In genomic region chr1:222641269-222641948, GRCh38 we compare ENCODE assay signal across 19 cellular contexts. TPM values are rescaled to one million over a fixed set of nuclear protein-coding genes. Genes with fewer than 3 reads are reported as not detected.
A peak's percentile ranks its signal among the peaks of the same experiment; 100 is the strongest.
DNase-seq lines count a peak whose midpoint lies in the region; ATAC-seq, FAIRE-seq and TF ChIP-seq lines count a peak whose summit lies in the region.
"Had no signal": no experiment of that assay in that cellular context is flagged by ENCODE, and none has a peak within 500 bp of the region (broad histone marks: within the 10 kb centered on the region; RNA-seq: fewer than 3 reads in every experiment).

No MANE protein-coding gene starts in this region.

- H3K36me3 ChIP-seq in bronchial epithelial cell (ENCODE audit: control insufficient read depth, insufficient read depth, low read length) (no peaks in the 10 kb centered on the region), right lobe of liver (peaks cover 0 to 8% (median 3%) of the 10 kb centered on the region in 4 donors)

- no peaks in the 10 kb centered on the region for H3K27me3 Mint-ChIP-seq in activated naive CD8-positive, alpha-beta T cell
- H3K27me3 Mint-ChIP-seq in activated naive CD8-positive, alpha-beta T cell treated with anti-CD3 and anti-CD28 coated beads for 36 hours: no peaks in the 10 kb centered on the region

- no peak for DNase-seq in activated naive CD8-positive, alpha-beta T cell treated with anti-CD3 and anti-CD28 coated beads for 36 hours
- DNase-seq in NCI-H69 (lab: John Stamatoyannopoulos, UW) (peak; percentile 25), bronchial epithelial cell (ENCODE audit: low read depth) (peak; percentile 13), right lobe of liver (no peak)
- DNase-seq in stimulated activated effector memory CD8-positive, alpha-beta T cell treated with anti-CD3 and anti-CD28 coated beads, Interleukin-12 subunit alpha, Interleukin-12 subunit beta, amount 100 ng/mL, for 72 hours (ENCODE audit: low spot score in 2 of 2): no peak
- DNase-seq: C1 segment of cervical spinal cord, Caco-2, DMS53, KBM-7, NCI-H1092 treated with DMSO at 0.1 percent for 48 hours, NCI-H1694, NCI-H446, NCI-H774, SK-N-SH had no signal

- H3K4me3 ChIP-seq in bronchial epithelial cell (ENCODE audit: low read depth, low read length) (no peak overlapping the region), right lobe of liver (no peak overlapping the region)
- H3K4me3 ChIP-seq: HAP-1 had no signal

- no peaks in the 10 kb centered on the region for H3K9me3 ChIP-seq in right lobe of liver
- H3K9me3 ChIP-seq: Caco-2, HAP-1 had no signal

- peaks cover 29% of the 10 kb centered on the region for H3K4me1 Mint-ChIP-seq in activated naive CD8-positive, alpha-beta T cell (ENCODE audit: low read depth)
- peaks cover 23% of the 10 kb centered on the region for H3K4me1 Mint-ChIP-seq in activated naive CD8-positive, alpha-beta T cell treated with anti-CD3 and anti-CD28 coated beads for 36 hours
- peaks cover 14% of the 10 kb centered on the region for H3K4me1 Mint-ChIP-seq in stimulated activated effector memory CD8-positive, alpha-beta T cell treated with anti-CD3 and anti-CD28 coated beads, Interleukin-12 subunit alpha, Interleukin-12 subunit beta, amount 100 ng/mL, for 72 hours

- FAIRE-seq in bronchial epithelial cell (lab: Jason Lieb, UNC): no peak

- no peak overlapping the region for H3K27ac ChIP-seq in right lobe of liver
- H3K27ac ChIP-seq: HL-60 had no signal

- H3K4me3 Mint-ChIP-seq in activated naive CD8-positive, alpha-beta T cell: no peak overlapping the region
- no peak overlapping the region for H3K4me3 Mint-ChIP-seq in activated naive CD8-positive, alpha-beta T cell treated with anti-CD3 and anti-CD28 coated beads for 36 hours
- H3K4me3 Mint-ChIP-seq in stimulated activated effector memory CD8-positive, alpha-beta T cell treated with anti-CD3 and anti-CD28 coated beads, Interleukin-12 subunit alpha, Interleukin-12 subunit beta, amount 100 ng/mL, for 72 hours: no peak overlapping the region

- 83% methylated on average over 5 of the region's 5 CpGs for WGBS in right lobe of liver (ENCODE audit: insufficient coverage, low coverage, low lambda C conversion rate, missing lambda C conversion rate)

- no peaks in the 10 kb centered on the region for H3K9me3 Mint-ChIP-seq in activated naive CD8-positive, alpha-beta T cell (ENCODE audit: low read depth)
- no peaks in the 10 kb centered on the region for H3K9me3 Mint-ChIP-seq in activated naive CD8-positive, alpha-beta T cell treated with anti-CD3 and anti-CD28 coated beads for 36 hours
- no peaks in the 10 kb centered on the region for H3K9me3 Mint-ChIP-seq in stimulated activated effector memory CD8-positive, alpha-beta T cell treated with anti-CD3 and anti-CD28 coated beads, Interleukin-12 subunit alpha, Interleukin-12 subunit beta, amount 100 ng/mL, for 72 hours

- H3K27me3 ChIP-seq in bronchial epithelial cell (ENCODE audit: control insufficient read depth, insufficient read depth, low read length) (no peaks in the 10 kb centered on the region), right lobe of liver (no peaks in the 10 kb centered on the region)

- peaks cover 12% of the 10 kb centered on the region for H3K36me3 Mint-ChIP-seq in activated naive CD8-positive, alpha-beta T cell
- peaks cover 12% of the 10 kb centered on the region for H3K36me3 Mint-ChIP-seq in activated naive CD8-positive, alpha-beta T cell treated with anti-CD3 and anti-CD28 coated beads for 36 hours
- H3K36me3 Mint-ChIP-seq in stimulated activated effector memory CD8-positive, alpha-beta T cell treated with anti-CD3 and anti-CD28 coated beads, Interleukin-12 subunit alpha, Interleukin-12 subunit beta, amount 100 ng/mL, for 72 hours: peaks cover 48% of the 10 kb centered on the region

- H3K4me1 ChIP-seq in right lobe of liver: peaks cover 0 to 8% (median 0%) of the 10 kb centered on the region in 4 donors

- H3K27ac Mint-ChIP-seq in activated naive CD8-positive, alpha-beta T cell: peak overlapping the region; percentile 65
- H3K27ac Mint-ChIP-seq in activated naive CD8-positive, alpha-beta T cell treated with anti-CD3 and anti-CD28 coated beads for 36 hours: no peak overlapping the region
- H3K27ac Mint-ChIP-seq in stimulated activated effector memory CD8-positive, alpha-beta T cell treated with anti-CD3 and anti-CD28 coated beads, Interleukin-12 subunit alpha, Interleukin-12 subunit beta, amount 100 ng/mL, for 72 hours: no peak overlapping the region

- no peak for TF ChIP-seq CTCF in bronchial epithelial cell (IDR thresholded peaks at IDR 0.05; ENCODE audit: insufficient read depth, low read length, severe bottlenecking)
- TF ChIP-seq CTCF in right lobe of liver (IDR thresholded peaks at IDR 0.05): no peak

- TF ChIP-seq POLR2A in right lobe of liver (IDR thresholded peaks at IDR 0.05): no peak

- no peak for ATAC-seq in right lobe of liver
- ATAC-seq in GM18519 (IDR thresholded peaks at IDR 0.05; ENCODE audit: low FRiP score, unreplicated experiment): no peak
- no peak for ATAC-seq in stimulated activated effector memory CD8-positive, alpha-beta T cell treated with anti-CD3 and anti-CD28 coated beads, Interleukin-12 subunit alpha, Interleukin-12 subunit beta, amount 100 ng/mL, for 72 hours
- ATAC-seq in HG02870 (IDR thresholded peaks at IDR 0.05; ENCODE audit: unreplicated experiment): no peak

- intact Hi-C loops in right lobe of liver (cut with DNase I): no loop called here

RNA-seq across cellular contexts. Expression of gene MIA3, which starts 23.5 kb away (rescaled TPM):
- 10 to 100 TPM; 46.8 to 48.6 TPM for total RNA-seq in activated naive CD8-positive, alpha-beta T cell treated with anti-CD3 and anti-CD28 coated beads for 36 hours
- total RNA-seq in bronchial epithelial cell (30.3 and 36.0 TPM in 2 replicates), right lobe of liver (10 to 100 TPM; 40.6 to 89.6 (median 60.6) TPM)

RNA-seq across cellular contexts. Expression of gene TAF1A, which starts 51.7 kb away (rescaled TPM):
- total RNA-seq in activated naive CD8-positive, alpha-beta T cell treated with anti-CD3 and anti-CD28 coated beads for 36 hours: 10 to 100 TPM; 20.3 to 23.1 TPM
- total RNA-seq in bronchial epithelial cell (11.6 and 14.5 TPM in 2 replicates), right lobe of liver (1 to 10 TPM; 2.1 to 7.5 (median 2.5) TPM)

Comparison
In these comparisons a context has a peak if more than half of its experiments do, and no peak if none do; other contexts are left out.
1. DNase-seq: peak in NCI-H69 (single experiment) and bronchial epithelial cell (single experiment); none in activated naive CD8-positive, alpha-beta T cell treated with anti-CD3 and anti-CD28 coated beads for 36 hours (single experiment), right lobe of liver (0 of 3) and stimulated activated effector memory CD8-positive, alpha-beta T cell treated with anti-CD3 and anti-CD28 coated beads, Interleukin-12 subunit alpha, Interleukin-12 subunit beta, amount 100 ng/mL, for 72 hours (0 of 2).